22 cellular contexts compared by ENCODE assay signal in genomic region chr2:202165945-202166344, GRCh38.
DNase-seq lines count a peak whose midpoint lies in the region; ATAC-seq, FAIRE-seq and TF ChIP-seq lines count a peak whose summit lies in the region.
"Had no signal": no experiment of that assay in that cellular context is flagged by ENCODE, and none has a peak within 500 bp of the region (broad histone marks: within the 10 kb centered on the region; RNA-seq: fewer than 3 reads in every experiment).

No MANE protein-coding gene starts in this region.

- CTCF ChIA-PET in endothelial cell of umbilical vein (lab: Charles Lee): interaction anchor here (1.0 kb wide), 1 partner anchor 127 kb away, joined by 3 read pairs; no protein-coding TSS in a partner anchor

- H3K9me3 Mint-ChIP-seq in activated T-cell treated with anti-CD3 and anti-CD28 coated beads, Interleukin-2, amount 50 U/mL, for 24 hours: no peaks in the 10 kb centered on the region
- H3K9me3 Mint-ChIP-seq in activated T-cell treated with anti-CD3 and anti-CD28 coated beads, Interleukin-2, amount 50 U/mL, for 72 hours: no peaks in the 10 kb centered on the region
- no peaks in the 10 kb centered on the region for H3K9me3 Mint-ChIP-seq in mesothelial cell of epicardium
- H3K9me3 Mint-ChIP-seq: GM23338, HFFc6 had no signal

- FAIRE-seq in endothelial cell of umbilical vein (lab: Jason Lieb, UNC): peak; percentile 28
- FAIRE-seq: GM18507 had no signal

- no peak overlapping the region for H3K4me2 ChIP-seq in endothelial cell of umbilical vein (ENCODE audit: insufficient read depth, low read length)
- H3K4me2 ChIP-seq: GM23338 had no signal

- H3K27ac ChIP-seq in endothelial cell of umbilical vein (ENCODE audit: insufficient read depth, low read depth, low read length) (no peak overlapping the region), body of pancreas (no peak overlapping the region)
- H3K27ac ChIP-seq: 22Rv1 had no signal

- DNase-seq in activated T-cell treated with anti-CD3 and anti-CD28 coated beads, Interleukin-2, amount 50 U/mL, for 24 hours: no peak
- DNase-seq in activated T-cell treated with anti-CD3 and anti-CD28 coated beads, Interleukin-2, amount 50 U/mL, for 72 hours: no peak
- DNase-seq in endothelial cell of umbilical vein (ENCODE audit: low read depth, low spot score) (no peak), mesothelial cell of epicardium (ENCODE audit: low spot score in 2 of 2, unreplicated experiment in 2 of 2) (no peak), body of pancreas (no peak), posterior vena cava (ENCODE audit: low spot score) (no peak), COLO668 (lab: John Stamatoyannopoulos, UW; ENCODE audit: unreplicated experiment) (no peak)
- DNase-seq: C1 segment of cervical spinal cord, COR-L47, DMS153, HFFc6, MM.1S, NCI-H1930, NCI-H2171, NCI-H446 treated with DMSO at 0.1 percent for 48 hours, NCI-H774, SHP77 had no signal

- TF ChIP-seq CTCF in endothelial cell of umbilical vein (IDR thresholded peaks at IDR 0.05; ENCODE audit: extremely low read depth in 1 of 2, insufficient read depth in 1 of 2, low read depth in 1 of 2, low read length in 2 of 2) (no peak), mesothelial cell of epicardium (IDR thresholded peaks at IDR 0.05; ENCODE audit: unreplicated experiment) (no peak), body of pancreas (IDR thresholded peaks at IDR 0.05) (no peak)

- peak overlapping the region; percentile 3 for H3K27ac Mint-ChIP-seq in activated T-cell treated with anti-CD3 and anti-CD28 coated beads, Interleukin-2, amount 50 U/mL, for 24 hours
- H3K27ac Mint-ChIP-seq in activated T-cell treated with anti-CD3 and anti-CD28 coated beads, Interleukin-2, amount 50 U/mL, for 72 hours: no peak overlapping the region
- peak overlapping the region; percentile 64 for H3K27ac Mint-ChIP-seq in mesothelial cell of epicardium
- H3K27ac Mint-ChIP-seq: GM23338, HFFc6 had no signal

- H3K4me3 ChIP-seq in endothelial cell of umbilical vein (replicated peaks in 1 of 3; ENCODE audit: insufficient read depth in 1 of 3, low read depth in 1 of 3, low read length in 3 of 3): no peak overlapping the region
- H3K4me3 ChIP-seq in body of pancreas: no peak overlapping the region
- H3K4me3 ChIP-seq: GM23338 had no signal

- H4K20me1 ChIP-seq in endothelial cell of umbilical vein (replicated peaks; ENCODE audit: control insufficient read depth, extremely low read depth, insufficient read depth, low read length): no peaks in the 10 kb centered on the region

- dilution Hi-C loops in endothelial cell of umbilical vein (cut with MboI; ENCODE audit: extremely low pct_ligation_motif_present, low sequenced_read_pairs): no loop called here

- no peaks in the 10 kb centered on the region for H3K9me1 ChIP-seq in endothelial cell of umbilical vein (replicated peaks; ENCODE audit: control insufficient read depth, extremely low read depth, insufficient read depth, low read length)

- no peak overlapping the region for H2AFZ ChIP-seq in endothelial cell of umbilical vein (ENCODE audit: low read depth, low read length)
- H2AFZ ChIP-seq: GM23338 had no signal

- no peak overlapping the region for H3K4me3 Mint-ChIP-seq in activated T-cell treated with anti-CD3 and anti-CD28 coated beads, Interleukin-2, amount 50 U/mL, for 24 hours
- H3K4me3 Mint-ChIP-seq in activated T-cell treated with anti-CD3 and anti-CD28 coated beads, Interleukin-2, amount 50 U/mL, for 72 hours: no peak overlapping the region
- no peak overlapping the region for H3K4me3 Mint-ChIP-seq in mesothelial cell of epicardium
- H3K4me3 Mint-ChIP-seq: GM23338, HFFc6 had no signal

- H3K9ac ChIP-seq in endothelial cell of umbilical vein (replicated peaks; ENCODE audit: extremely low read depth, insufficient read depth, low read length): no peak overlapping the region

- POLR2A ChIA-PET in endothelial cell of umbilical vein (lab: Charles Lee): no interaction called here

- H3K4me1 Mint-ChIP-seq in activated T-cell treated with anti-CD3 and anti-CD28 coated beads, Interleukin-2, amount 50 U/mL, for 24 hours (ENCODE audit: low read depth): peaks cover 17% of the 10 kb centered on the region
- peaks cover 11% of the 10 kb centered on the region for H3K4me1 Mint-ChIP-seq in activated T-cell treated with anti-CD3 and anti-CD28 coated beads, Interleukin-2, amount 50 U/mL, for 72 hours (ENCODE audit: low read depth)
- peaks cover 44% of the 10 kb centered on the region for H3K4me1 Mint-ChIP-seq in mesothelial cell of epicardium

- 54 to 63% methylated on average over 1 of the region's 1 CpG for WGBS in body of pancreas, 2 donors

- H3K79me2 ChIP-seq in endothelial cell of umbilical vein (ENCODE audit: control insufficient read depth, insufficient read depth, low read length): no peaks in the 10 kb centered on the region

- H3K9me3 ChIP-seq in endothelial cell of umbilical vein (replicated peaks; ENCODE audit: control insufficient read depth, insufficient read depth, low read length): no peaks in the 10 kb centered on the region
- no peaks in the 10 kb centered on the region for H3K9me3 ChIP-seq in body of pancreas

- H3K4me1 ChIP-seq in endothelial cell of umbilical vein (ENCODE audit: control insufficient read depth, extremely low read depth, insufficient read depth, low read length) (no peaks in the 10 kb centered on the region), body of pancreas (no peaks in the 10 kb centered on the region)

- ATAC-seq in activated T-cell treated with anti-CD3 and anti-CD28 coated beads, Interleukin-2, amount 50 U/mL, for 72 hours (replicated peaks in 1 of 2): no peak
- no peak for ATAC-seq in body of pancreas
- no peak for ATAC-seq in esophagus mucosa
- ATAC-seq: GM23338, Panc1 had no signal

- H3K27me3 Mint-ChIP-seq in activated T-cell treated with anti-CD3 and anti-CD28 coated beads, Interleukin-2, amount 50 U/mL, for 24 hours: peaks cover 17% of the 10 kb centered on the region
- H3K27me3 Mint-ChIP-seq in activated T-cell treated with anti-CD3 and anti-CD28 coated beads, Interleukin-2, amount 50 U/mL, for 72 hours (ENCODE audit: low read depth): peaks cover 13% of the 10 kb centered on the region
- H3K27me3 Mint-ChIP-seq in mesothelial cell of epicardium (ENCODE audit: low read depth): peaks cover 4% of the 10 kb centered on the region

- intact Hi-C loops in endothelial cell of umbilical vein (cut with micrococcal nuclease): no loop called here
- intact Hi-C loops in body of pancreas (cut with DNase I): no loop called here
- intact Hi-C loops in posterior vena cava (cut with DNase I): loop anchor here in 1 of 2 donors (10.0 kb wide), 1 partner anchor 371 kb away; no protein-coding TSS in a partner anchor

- no peaks in the 10 kb centered on the region for H3K36me3 Mint-ChIP-seq in activated T-cell treated with anti-CD3 and anti-CD28 coated beads, Interleukin-2, amount 50 U/mL, for 24 hours (ENCODE audit: low read depth)
- H3K36me3 Mint-ChIP-seq in activated T-cell treated with anti-CD3 and anti-CD28 coated beads, Interleukin-2, amount 50 U/mL, for 72 hours (ENCODE audit: insufficient read depth in 2 of 2): no peaks in the 10 kb centered on the region
- no peaks in the 10 kb centered on the region for H3K36me3 Mint-ChIP-seq in mesothelial cell of epicardium

- BruUV-seq in endothelial cell of umbilical vein (replicated peaks; lab: Mats Ljungman, UMichigan): no TSS peak

- H3K36me3 ChIP-seq in endothelial cell of umbilical vein (ENCODE audit: control insufficient read depth in 2 of 2, extremely low read depth in 1 of 2, insufficient read depth in 2 of 2, low read length in 2 of 2): no peaks in the 10 kb centered on the region
- no peaks in the 10 kb centered on the region for H3K36me3 ChIP-seq in body of pancreas (replicated peaks in 1 of 2; ENCODE audit: insufficient read depth in 1 of 2, low read depth in 2 of 2)

- H3K27me3 ChIP-seq in endothelial cell of umbilical vein (ENCODE audit: control insufficient read depth in 2 of 2, insufficient read depth in 2 of 2, low read length in 2 of 2) (peaks cover 0 to 4% of the 10 kb centered on the region in 2 experiments), body of pancreas (no peaks in the 10 kb centered on the region)

- TF ChIP-seq POLR2A in endothelial cell of umbilical vein (IDR thresholded peaks at IDR 0.05; ENCODE audit: low read depth, low read length): no peak
- no peak for TF ChIP-seq POLR2A in body of pancreas (IDR thresholded peaks at IDR 0.05)

TF ChIP-seq in endothelial cell of umbilical vein, 7 proteins besides CTCF, POLR2A, EP300 and RAD21:
- no peak for TF ChIP-seq GATA2 (IDR thresholded peaks at IDR 0.05; ENCODE audit: insufficient read depth, insufficient read length, low read depth, low read length)
- TF ChIP-seq FOS (IDR thresholded peaks at IDR 0.05; ENCODE audit: borderline replicate concordance, insufficient read depth, low read length): no peak
- no peak for TF ChIP-seq MAX (IDR thresholded peaks at IDR 0.05; ENCODE audit: insufficient read depth, insufficient read length)
- TF ChIP-seq JUN (IDR thresholded peaks at IDR 0.05; ENCODE audit: borderline replicate concordance, insufficient read depth, insufficient read length, low read depth): no peak
- TF ChIP-seq MYC (IDR thresholded peaks at IDR 0.05; ENCODE audit: low read depth, low read length): no peak
- no peak for TF ChIP-seq POLR2AphosphoS5 (IDR thresholded peaks at IDR 0.05; ENCODE audit: insufficient read depth, low read depth, low read length)
- no peak for TF ChIP-seq EZH2 (IDR thresholded peaks at IDR 0.05; ENCODE audit: borderline replicate concordance, low read depth, low read length, severe bottlenecking)
